In the genomic region with DNA sequence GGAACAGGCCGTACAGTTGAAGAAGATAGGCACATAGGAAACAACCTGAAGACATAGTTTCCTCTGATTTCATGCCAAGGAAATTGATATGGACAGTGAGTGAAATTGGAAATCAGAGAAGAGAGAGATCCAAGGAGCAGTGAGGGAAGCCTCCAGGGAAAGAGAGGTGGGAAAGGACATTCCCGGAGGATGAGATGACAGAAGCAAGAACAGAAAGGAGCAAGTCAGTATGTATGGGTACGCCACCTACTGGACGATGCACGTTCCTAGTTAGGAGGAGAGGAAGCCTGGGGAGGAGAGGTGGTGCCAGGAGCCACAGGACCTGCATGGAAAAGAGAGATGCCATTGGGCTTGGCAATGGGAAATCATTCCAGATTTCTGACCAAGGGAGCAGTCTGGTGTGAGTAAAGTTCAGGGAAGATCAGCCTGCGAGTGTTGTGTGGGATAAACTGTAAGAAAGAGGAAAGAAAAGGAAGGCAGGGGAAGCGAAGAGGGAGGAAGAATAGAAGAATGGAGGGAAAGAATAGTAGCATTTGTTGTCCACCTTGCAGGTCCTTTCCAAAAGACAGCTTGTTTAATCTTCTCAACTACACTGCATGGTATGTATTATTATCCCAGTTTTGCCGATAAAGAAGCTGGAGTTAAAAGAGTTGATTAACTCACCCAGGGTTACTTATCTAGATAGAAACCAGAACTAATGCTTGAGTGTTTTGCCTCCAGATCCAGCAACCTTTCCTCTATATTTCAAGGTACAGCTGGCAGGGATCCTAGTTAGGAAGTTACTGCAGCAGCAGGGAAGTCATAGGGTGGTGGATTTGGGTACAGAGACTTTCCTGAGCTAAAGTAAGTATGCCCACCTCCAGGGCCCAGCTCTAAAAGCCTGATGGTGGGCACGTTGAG, we compare ENCODE assay signal across 8 cellular contexts. TPM values are rescaled to one million over a fixed set of nuclear protein-coding genes. Genes with fewer than 3 reads are reported as not detected.
DNase-seq lines count a peak whose midpoint lies in the region; ATAC-seq, FAIRE-seq and TF ChIP-seq lines count a peak whose summit lies in the region.

No MANE protein-coding gene starts in this region.

- H3K36me3 Mint-ChIP-seq in astrocyte (ENCODE audit: low read depth, unreplicated experiment) = no peaks in the 10 kb centered on the region

- no peak overlapping the region for H3K9ac ChIP-seq in astrocyte (ENCODE audit: low read length)

- H2AFZ ChIP-seq in astrocyte (ENCODE audit: low read depth, low read length) = peak overlapping the region; percentile 35
- no peak overlapping the region for H2AFZ ChIP-seq in hepatocyte

- peaks cover 16% of the 10 kb centered on the region for H3K4me1 Mint-ChIP-seq in astrocyte (ENCODE audit: low read depth, unreplicated experiment)

- POLR2A ChIA-PET in Panc1 (lab: Charles Lee) = no interaction called here

- H3K4me3 Mint-ChIP-seq in astrocyte (ENCODE audit: unreplicated experiment) = no peak overlapping the region

- CTCF ChIA-PET in Panc1 (lab: Charles Lee) = no interaction called here

- peaks cover 12% of the 10 kb centered on the region for H3K9me3 Mint-ChIP-seq in astrocyte (ENCODE audit: unreplicated experiment)

- DNase-seq in DMS53 treated with DMSO at 0.1 percent for 48 hours (lab: John Stamatoyannopoulos, UW; ENCODE audit: unreplicated experiment) (peak; percentile 86), HTR-8/SVneo (ENCODE audit: insufficient read length, low spot score) (peak; percentile 77), Panc1 (ENCODE audit: low read depth, low spot score) (peak; percentile 38), astrocyte (ENCODE audit: low read depth) (peak; percentile 70), hepatocyte (ENCODE audit: low spot score) (peak; percentile 85), vagina (ENCODE audit: extremely low spot score in 2 of 2) (no peak)
- peak; percentile 36 for DNase-seq in stimulated activated CD4-positive, alpha-beta T cell treated with anti-CD3 and anti-CD28 coated beads, Interleukin-4, amount 100 ng/mL, for 1 hour

- H3K4me2 ChIP-seq in astrocyte (ENCODE audit: low read length) (no peak overlapping the region), hepatocyte (peak overlapping the region; percentile 33)

- H3K27ac ChIP-seq in Panc1 (ENCODE audit: low read length) = no peak overlapping the region
- H3K27ac ChIP-seq in astrocyte (ENCODE audit: low read depth, low read length) = no peak overlapping the region
- peak overlapping the region; percentile 87 for H3K27ac ChIP-seq in hepatocyte
- H3K27ac ChIP-seq in vagina = no peak overlapping the region

- no peak for FAIRE-seq in HTR-8/SVneo (lab: Jason Lieb, UNC)
- no peak for FAIRE-seq in astrocyte (lab: Jason Lieb, UNC)

- ATAC-seq in Panc1 = peak; percentile 92
- no peak for ATAC-seq in GM18861 (IDR thresholded peaks at IDR 0.05; ENCODE audit: unreplicated experiment)

- intact Hi-C loops in Panc1 (cut with micrococcal nuclease; ENCODE audit: unreplicated experiment) (no loop called here), vagina (cut with DNase I) (no loop called here)

- H4K20me1 ChIP-seq in astrocyte (ENCODE audit: insufficient read depth, low read length) (no peaks in the 10 kb centered on the region), hepatocyte (ENCODE audit: insufficient read depth, poor library complexity, severe bottlenecking) (no peaks in the 10 kb centered on the region)

- TF ChIP-seq CTCF in Panc1 (IDR thresholded peaks at IDR 0.05) (peak; percentile 89), astrocyte (IDR thresholded peaks at IDR 0.05; ENCODE audit: insufficient read depth, low read depth, low read length) (peak; percentile 78), hepatocyte (IDR thresholded peaks at IDR 0.05; ENCODE audit: poor library complexity) (peak; percentile 61), vagina (IDR thresholded peaks at IDR 0.05) (no peak)

- H3K9me3 ChIP-seq in Panc1 (ENCODE audit: control insufficient read depth, insufficient read depth, low read depth, low read length) (no peaks in the 10 kb centered on the region), astrocyte (ENCODE audit: insufficient read depth, low read depth, low read length) (peaks cover 4% of the 10 kb centered on the region), hepatocyte (ENCODE audit: low read depth) (no peaks in the 10 kb centered on the region), vagina (no peaks in the 10 kb centered on the region)

- peak overlapping the region; percentile 79 for H3K27ac Mint-ChIP-seq in astrocyte (ENCODE audit: unreplicated experiment)

- H3K4me3 ChIP-seq in Panc1 (ENCODE audit: low read depth in 2 of 2, low read length in 2 of 2) (no peak overlapping the region), astrocyte (ENCODE audit: insufficient read depth, low read depth, low read length) (no peak overlapping the region), hepatocyte (no peak overlapping the region), vagina (no peak overlapping the region)

- H3K36me3 ChIP-seq in Panc1 (ENCODE audit: control insufficient read depth, insufficient read depth, low read length) = no peaks in the 10 kb centered on the region
- H3K36me3 ChIP-seq in astrocyte (ENCODE audit: insufficient read depth, low read length) = no peaks in the 10 kb centered on the region
- no peaks in the 10 kb centered on the region for H3K36me3 ChIP-seq in hepatocyte (replicated peaks; ENCODE audit: insufficient read depth, low read depth)
- H3K36me3 ChIP-seq in vagina = no peaks in the 10 kb centered on the region

- H3K27me3 ChIP-seq in Panc1 (ENCODE audit: control insufficient read depth, insufficient read depth, low read length) (no peaks in the 10 kb centered on the region; the same call in 1 of the 2 replicates), astrocyte (ENCODE audit: insufficient read depth, low read length) (no peaks in the 10 kb centered on the region), hepatocyte (no peaks in the 10 kb centered on the region), vagina (no peaks in the 10 kb centered on the region)

- no peaks in the 10 kb centered on the region for H3K27me3 Mint-ChIP-seq in astrocyte (ENCODE audit: low read depth, unreplicated experiment)

- in situ Hi-C loops in Panc1 (cut with HindIII; ENCODE audit: low pct_unique_long_range_greater_than_20kb, low sequenced_read_pairs) = no loop called here

- no peaks in the 10 kb centered on the region for H3K9me2 ChIP-seq in hepatocyte (replicated peaks; ENCODE audit: insufficient read depth)

- H3K79me2 ChIP-seq in astrocyte (ENCODE audit: insufficient read depth, low read length) = no peaks in the 10 kb centered on the region
- H3K79me2 ChIP-seq in hepatocyte = no peaks in the 10 kb centered on the region

- no TSS peak for BruUV-seq in Panc1 (replicated peaks; lab: Mats Ljungman, UMichigan)

- WGBS in hepatocyte (ENCODE audit: low lambda C conversion rate, missing lambda C conversion rate) = 48% methylated on average over 9 of the region's 9 CpGs

- H3K4me1 ChIP-seq in Panc1 (ENCODE audit: control insufficient read depth, insufficient read depth, low read length) (no peaks in the 10 kb centered on the region), astrocyte (ENCODE audit: insufficient read depth, low read length) (peaks cover 9% of the 10 kb centered on the region), hepatocyte (ENCODE audit: insufficient read depth) (peaks cover 22% of the 10 kb centered on the region), vagina (no peaks in the 10 kb centered on the region)

- no peak for TF ChIP-seq POLR2A in vagina (IDR thresholded peaks at IDR 0.05)

RNA-seq across cellular contexts. Expression of a gene that starts 27.4 kb away (rescaled TPM):
- total RNA-seq in Panc1 (2021; ENCODE audit: unreplicated experiment) = 0.08 TPM
- polyA plus RNA-seq in Panc1 (2012; ENCODE audit: insufficient read length) = not detected
- total RNA-seq in astrocyte = 0.14 and 0.86 TPM in 2 replicates
- 16.7 and 18.3 TPM in 2 replicates for total RNA-seq in hepatocyte
- 15.7 and 18.7 TPM in 2 replicates for polyA plus RNA-seq in hepatocyte
- 11.8 TPM for total RNA-seq in vagina

RNA-seq across cellular contexts. Expression of a gene that starts 34.9 kb away (rescaled TPM):
- total RNA-seq in Panc1 (2021; ENCODE audit: unreplicated experiment) = not detected
- polyA plus RNA-seq in Panc1 (2012; ENCODE audit: insufficient read length) = not detected
- not detected in 2 replicates for total RNA-seq in astrocyte
- total RNA-seq in hepatocyte = 0.52 and 0.70 TPM in 2 replicates
- polyA plus RNA-seq in hepatocyte = 0.52 TPM in 1 of 2 replicates, not detected in the other
- not detected for total RNA-seq in vagina

RNA-seq across cellular contexts. Expression of a gene that starts 45.8 kb away (rescaled TPM):
- total RNA-seq in Panc1 (2021; ENCODE audit: unreplicated experiment) = 7.1 TPM
- polyA plus RNA-seq in Panc1 (2012; ENCODE audit: insufficient read length) = 1.6 TPM
- 13.4 and 14.8 TPM in 2 replicates for total RNA-seq in astrocyte
- total RNA-seq in hepatocyte = 25.7 and 25.8 TPM in 2 replicates
- 4.5 and 5.6 TPM in 2 replicates for polyA plus RNA-seq in hepatocyte
- total RNA-seq in vagina = 25.3 TPM

RNA-seq across cellular contexts. Expression of a gene that starts 47.9 kb away (rescaled TPM):
- total RNA-seq in Panc1 (2021; ENCODE audit: unreplicated experiment) (35.6 TPM), astrocyte (6.2 and 6.9 TPM in 2 replicates), hepatocyte (19.2 and 23.6 TPM in 2 replicates), vagina (6.9 TPM)
- 12.0 TPM for polyA plus RNA-seq in Panc1 (2012; ENCODE audit: insufficient read length)
- polyA plus RNA-seq in hepatocyte = 9.5 and 10.0 TPM in 2 replicates

RNA-seq across cellular contexts. Expression of a gene that starts 58.9 kb away (rescaled TPM):
- total RNA-seq in Panc1 (2021; ENCODE audit: unreplicated experiment) (1.4 TPM), astrocyte (not detected in 2 replicates), hepatocyte (22.9 and 23.3 TPM in 2 replicates), vagina (0.25 TPM)
- polyA plus RNA-seq in Panc1 (2012; ENCODE audit: insufficient read length) = not detected
- 8.1 and 11.0 TPM in 2 replicates for polyA plus RNA-seq in hepatocyte

Comparison
In these comparisons a context has a peak if more than half of its experiments do, and no peak if none do; other contexts are left out.
1. DNase-seq: peak in DMS53 treated with DMSO at 0.1 percent for 48 hours (single experiment), HTR-8/SVneo (single experiment), Panc1 (single experiment), astrocyte (single experiment), hepatocyte (single experiment) and stimulated activated CD4-positive, alpha-beta T cell treated with anti-CD3 and anti-CD28 coated beads, Interleukin-4, amount 100 ng/mL, for 1 hour (single experiment); none in vagina (0 of 2).
2. CTCF ChIP-seq: peak in Panc1 (single experiment), astrocyte (single experiment) and hepatocyte (single experiment); none in vagina (0 of 3).